ENCODE assay signal across 1 cellular context in the genomic region with DNA sequence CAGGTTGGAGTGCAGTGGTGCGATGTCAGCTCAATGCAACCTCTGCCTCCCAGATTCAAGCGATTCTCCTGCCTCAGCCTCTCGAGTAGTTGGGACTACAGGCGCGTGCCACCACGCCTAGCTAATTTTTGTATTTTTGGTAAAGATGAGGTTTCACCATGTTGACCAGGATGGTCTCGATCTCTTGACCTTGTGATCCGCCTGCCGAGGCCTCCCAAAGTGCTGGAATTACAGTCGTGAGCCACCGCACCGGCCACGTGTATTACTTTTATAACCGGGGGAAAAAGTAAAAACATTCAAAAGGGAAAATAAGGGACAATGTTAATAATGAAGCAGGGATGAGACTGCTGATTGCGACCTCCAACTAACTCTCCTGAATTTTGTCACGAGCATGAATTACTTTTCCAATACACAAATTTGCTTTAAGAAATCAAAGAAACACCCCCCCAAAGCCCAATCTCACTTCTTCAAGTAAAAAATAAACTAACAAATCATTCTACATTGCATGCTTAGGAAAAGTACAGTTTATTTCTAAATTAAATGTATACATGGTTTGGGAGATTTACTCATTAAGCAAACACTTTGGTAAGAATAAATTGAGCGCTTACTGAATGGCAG.
TF ChIP-seq lines count a peak whose summit lies in the region.

No MANE protein-coding gene starts in this region.

TF ChIP-seq in HepG2, 621 proteins besides CTCF, POLR2A, EP300 and RAD21:
- no peak for TF ChIP-seq PRMT3 (CRISPR knock-in tag; IDR thresholded peaks at IDR 0.05; ENCODE audit: borderline replicate concordance, low read depth)
- no peak for TF ChIP-seq MBD4 (IDR thresholded peaks at IDR 0.05; ENCODE audit: borderline replicate concordance, low read length)
- no peak for TF ChIP-seq ZNF562 (CRISPR knock-in tag; IDR thresholded peaks at IDR 0.05; ENCODE audit: borderline replicate concordance)
- no peak for TF ChIP-seq FOSL2 (CRISPR knock-in tag; IDR thresholded peaks at IDR 0.05)
- no peak for TF ChIP-seq IRX3 (CRISPR knock-in tag; IDR thresholded peaks at IDR 0.05; ENCODE audit: borderline replicate concordance, low read depth)
- TF ChIP-seq ZBTB3 (CRISPR knock-in tag; IDR thresholded peaks at IDR 0.05; ENCODE audit: borderline replicate concordance, low read depth) = no peak
- TF ChIP-seq ZFP90 (CRISPR knock-in tag; IDR thresholded peaks at IDR 0.05; ENCODE audit: borderline replicate concordance) = no peak
- no peak for TF ChIP-seq HDAC6 (IDR thresholded peaks at IDR 0.05; ENCODE audit: low read depth, low read length)
- TF ChIP-seq CBX2 (IDR thresholded peaks at IDR 0.05; ENCODE audit: low read depth, low read length) = no peak
- TF ChIP-seq CBX2 (CRISPR knock-in tag; IDR thresholded peaks at IDR 0.05; ENCODE audit: low read depth) = no peak
- TF ChIP-seq ZNF251 (CRISPR knock-in tag; IDR thresholded peaks at IDR 0.05) = no peak
- TF ChIP-seq ZNF788 (CRISPR knock-in tag; IDR thresholded peaks at IDR 0.05; ENCODE audit: borderline replicate concordance) = no peak
- no peak for TF ChIP-seq ARNT (IDR thresholded peaks at IDR 0.05)
- TF ChIP-seq, protein P1, sequence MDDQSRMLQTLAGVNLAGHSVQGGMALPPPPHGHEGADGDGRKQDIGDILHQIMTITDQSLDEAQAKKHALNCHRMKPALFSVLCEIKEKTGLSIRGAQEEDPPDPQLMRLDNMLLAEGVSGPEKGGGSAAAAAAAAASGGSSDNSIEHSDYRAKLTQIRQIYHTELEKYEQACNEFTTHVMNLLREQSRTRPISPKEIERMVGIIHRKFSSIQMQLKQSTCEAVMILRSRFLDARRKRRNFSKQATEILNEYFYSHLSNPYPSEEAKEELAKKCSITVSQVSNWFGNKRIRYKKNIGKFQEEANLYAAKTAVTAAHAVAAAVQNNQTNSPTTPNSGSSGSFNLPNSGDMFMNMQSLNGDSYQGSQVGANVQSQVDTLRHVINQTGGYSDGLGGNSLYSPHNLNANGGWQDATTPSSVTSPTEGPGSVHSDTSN (CRISPR knock-in tag; IDR thresholded peaks at IDR 0.05; ENCODE audit: borderline replicate concordance) = no peak
